11 cellular contexts compared by ENCODE assay signal in genomic region chr12:2387051-2387834, GRCh38.
DNase-seq lines count a peak whose midpoint lies in the region; ATAC-seq and TF ChIP-seq lines count a peak whose summit lies in the region.
"Had no signal": no experiment of that assay in that cellular context is flagged by ENCODE, and none has a peak within 500 bp of the region (broad histone marks: within the 10 kb centered on the region; RNA-seq: fewer than 3 reads in every experiment).

No MANE protein-coding gene starts in this region.

- H3K9me3 Mint-ChIP-seq in endodermal cell = no peaks in the 10 kb centered on the region
- no peaks in the 10 kb centered on the region for H3K9me3 Mint-ChIP-seq in MCF 10A (ENCODE audit: unreplicated experiment)
- H3K9me3 Mint-ChIP-seq: naive B cell had no signal

- H3K9me3 ChIP-seq in endodermal cell (ENCODE audit: control insufficient read depth, low read length) = no peaks in the 10 kb centered on the region
- H3K9me3 ChIP-seq in smooth muscle cell (replicated peaks; ENCODE audit: low read depth) = no peaks in the 10 kb centered on the region

- H4K20me1 ChIP-seq in smooth muscle cell (ENCODE audit: low read depth) = no peaks in the 10 kb centered on the region

- H2AFZ ChIP-seq in smooth muscle cell (ENCODE audit: low read depth) = no peak overlapping the region

- H3K4me3 ChIP-seq in endodermal cell (ENCODE audit: low read length) = no peak overlapping the region
- H3K4me3 ChIP-seq in smooth muscle cell = no peak overlapping the region

- H3K36me3 Mint-ChIP-seq in endodermal cell (ENCODE audit: low read depth) = no peaks in the 10 kb centered on the region
- H3K36me3 Mint-ChIP-seq in MCF 10A (ENCODE audit: insufficient read depth, unreplicated experiment) = no peaks in the 10 kb centered on the region
- H3K36me3 Mint-ChIP-seq: naive B cell had no signal

- no peak overlapping the region for H3K27ac Mint-ChIP-seq in endodermal cell
- no peak overlapping the region for H3K27ac Mint-ChIP-seq in MCF 10A (ENCODE audit: low read depth, unreplicated experiment)
- H3K27ac Mint-ChIP-seq: naive B cell had no signal

- H3K4me1 ChIP-seq in endodermal cell (ENCODE audit: control insufficient read depth, insufficient read depth, low read length) (peaks cover 9% of the 10 kb centered on the region), smooth muscle cell (ENCODE audit: low read depth) (no peaks in the 10 kb centered on the region)

- no peak overlapping the region for H3K4me2 ChIP-seq in smooth muscle cell

- H3F3A ChIP-seq in smooth muscle cell (ENCODE audit: low read depth) = peaks cover 7% of the 10 kb centered on the region

- intact Hi-C loops in MCF 10A (cut with micrococcal nuclease) = no loop called here

- H3K27me3 Mint-ChIP-seq in endodermal cell (ENCODE audit: insufficient read depth) (peaks cover 15% of the 10 kb centered on the region), MCF 10A (ENCODE audit: insufficient read depth, unreplicated experiment) (peaks cover 17% of the 10 kb centered on the region)

- CTCF ChIA-PET in MCF 10A (lab: Yijun Ruan, JAX) = interaction anchor here (0.9 kb wide), 1 partner anchor 8 kb away, joined by 9 read pairs; no protein-coding TSS in a partner anchor

- DNase-seq in GM10266 (ENCODE audit: extremely low spot score) (peak; percentile 20), endodermal cell (peak; percentile 44), HuH-7.5 (ENCODE audit: low spot score) (no peak), SW 1271 (lab: John Stamatoyannopoulos, UW) (no peak), MCF 10A (ENCODE audit: unreplicated experiment) (no peak), smooth muscle cell (lab: John Stamatoyannopoulos, UW; ENCODE audit: unreplicated experiment) (no peak)
- DNase-seq: Calu3, hippocampal formation, naive B cell had no signal

- no TSS peak for BruUV-seq in MCF 10A (replicated peaks; lab: Mats Ljungman, UMichigan)

- peak; percentile 68 for ATAC-seq in GM19035 (IDR thresholded peaks at IDR 0.05; ENCODE audit: unreplicated experiment)
- peak; percentile 49 for ATAC-seq in HG03066 (IDR thresholded peaks at IDR 0.05; ENCODE audit: low read depth, unreplicated experiment)

- no peaks in the 10 kb centered on the region for H3K36me3 ChIP-seq in endodermal cell (ENCODE audit: control insufficient read depth, insufficient read depth, low read length)
- H3K36me3 ChIP-seq in smooth muscle cell (ENCODE audit: low read depth) = no peaks in the 10 kb centered on the region

- whole genome bisulfite sequencing in endodermal cell (ENCODE audit: insufficient coverage in 1 of 2, insufficient read length in 1 of 2), 2 experiments = 91 to 92% methylated on average over 8 to 12 of the region's 12 CpGs
- WGBS in smooth muscle cell (ENCODE audit: low lambda C conversion rate) = 88% methylated on average over 12 of the region's 12 CpGs

- no peaks in the 10 kb centered on the region for H3K79me2 ChIP-seq in smooth muscle cell (ENCODE audit: low read depth)

- H3K27ac ChIP-seq in endodermal cell (ENCODE audit: low read depth, low read length) (no peak overlapping the region), smooth muscle cell (ENCODE audit: low read depth) (no peak overlapping the region)

- POLR2A ChIA-PET in MCF 10A (lab: Yijun Ruan, JAX) = interaction anchor here (0.6 kb wide), 2 partner anchors 639 to 732 kb away, joined by 3 read pairs; no protein-coding TSS in a partner anchor

- H3K9ac ChIP-seq in endodermal cell (ENCODE audit: extremely low read depth, low read length, poor library complexity, severe bottlenecking) (no peak overlapping the region), smooth muscle cell (ENCODE audit: low read depth) (no peak overlapping the region)

- peaks cover 30% of the 10 kb centered on the region for H3K4me1 Mint-ChIP-seq in endodermal cell
- peaks cover 12% of the 10 kb centered on the region for H3K4me1 Mint-ChIP-seq in MCF 10A (ENCODE audit: insufficient read depth, unreplicated experiment)
- H3K4me1 Mint-ChIP-seq: naive B cell had no signal

- no peak overlapping the region for H3K4me3 Mint-ChIP-seq in endodermal cell
- no peak overlapping the region for H3K4me3 Mint-ChIP-seq in MCF 10A (ENCODE audit: unreplicated experiment)
- H3K4me3 Mint-ChIP-seq: naive B cell had no signal

- H3K27me3 ChIP-seq in endodermal cell (ENCODE audit: control insufficient read depth, insufficient read depth, low read length, poor library complexity, severe bottlenecking) = no peaks in the 10 kb centered on the region
- H3K27me3 ChIP-seq in smooth muscle cell (ENCODE audit: low read depth) = no peaks in the 10 kb centered on the region

- TF ChIP-seq CTCF in GM10266 (IDR thresholded peaks at IDR 0.05; ENCODE audit: control insufficient read depth, insufficient read depth, low read depth, missing control alignments) (no peak), endodermal cell (conservative IDR thresholded peaks at IDR 0.05) (no peak), MCF 10A (IDR thresholded peaks at IDR 0.05; ENCODE audit: unreplicated experiment) (no peak), smooth muscle cell (IDR thresholded peaks at IDR 0.05; ENCODE audit: borderline replicate concordance, insufficient read depth, poor library complexity, severe bottlenecking) (no peak)

Comparison
In these comparisons a context has a peak if more than half of its experiments do, and no peak if none do; other contexts are left out.
1. DNase-seq: peak in GM10266 (single experiment) and endodermal cell (single experiment); none in HuH-7.5 (single experiment), SW 1271 (0 of 2), MCF 10A (single experiment) and smooth muscle cell (single experiment).